2 cellular contexts compared by ENCODE assay signal in the genomic region with DNA sequence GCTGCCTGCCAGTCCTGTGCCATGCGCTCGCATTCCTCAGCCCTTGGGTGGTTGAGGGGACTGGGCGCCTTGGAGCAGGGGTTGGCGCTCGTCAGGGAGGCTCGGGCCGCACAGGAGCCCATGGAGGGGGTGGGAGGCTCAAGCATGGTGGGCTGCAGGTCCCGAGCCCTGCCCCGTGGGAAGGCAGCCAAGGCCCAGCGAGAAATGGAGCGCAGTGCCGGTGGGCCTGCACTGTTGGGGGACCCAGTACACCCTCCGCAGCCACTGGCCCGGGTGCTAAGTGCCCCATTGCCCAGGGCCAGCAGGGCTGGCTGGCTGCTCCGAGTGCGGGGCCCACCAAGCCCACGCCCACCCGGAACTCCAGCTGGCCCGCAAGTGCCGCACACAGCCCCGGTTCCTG.
A peak's percentile ranks its signal among the peaks of the same experiment; 100 is the strongest.
DNase-seq lines count a peak whose midpoint lies in the region; TF ChIP-seq lines count a peak whose summit lies in the region.
"Not testable (repeated sequence)": the region's sequence is repeated elsewhere in the genome, so short reads cannot be mapped to it uniquely, and the experiment has no call there.

No MANE protein-coding gene starts in this region.

- not testable (repeated sequence) for H3K27me3 ChIP-seq in neuronal stem cell (ENCODE audit: control insufficient read depth in 3 of 3, insufficient read depth in 3 of 3, low read depth in 1 of 3, low read length in 3 of 3); spleen (replicated peaks in 1 of 7)

- H2BK15ac ChIP-seq in neuronal stem cell (ENCODE audit: low read length), result not testable (repeated sequence)

- not testable (repeated sequence) for H3K79me1 ChIP-seq in neuronal stem cell (ENCODE audit: low read depth, low read length)

- not testable (repeated sequence) for H3K4me1 ChIP-seq in neuronal stem cell (ENCODE audit: control insufficient read depth in 2 of 2, insufficient read depth in 1 of 2, low read depth in 1 of 2, low read length in 2 of 2); spleen

- not testable (repeated sequence) for TF ChIP-seq POLR2A in spleen (IDR thresholded peaks at IDR 0.05)

- not testable (repeated sequence) for H3K9ac ChIP-seq in neuronal stem cell (ENCODE audit: low read depth, low read length, poor library complexity)

- not testable (repeated sequence) for H2BK5ac ChIP-seq in neuronal stem cell (ENCODE audit: low read length)

- intact Hi-C loops in spleen (cut with DNase I; ENCODE audit: low total_unique reads), result not testable (repeated sequence)

- DNase-seq in neuronal stem cell (ENCODE audit: low spot score), result not testable (repeated sequence)
- peak; percentile 31 for DNase-seq in spleen

- WGBS in neuronal stem cell (ENCODE audit: extremely low coverage in 2 of 2, insufficient read length in 2 of 2, insufficient replicate concordance in 1 of 2), 2 donors, result no CpG with 5 or more reads among the region's 21 CpGs
- WGBS in spleen, 5 donors, result 94 to 97% (median 96%) methylated on average over 11 to 21 of the region's 21 CpGs; no CpG with 5 or more reads in 1 of the 5 donors

- H3K4me2 ChIP-seq in neuronal stem cell (ENCODE audit: insufficient read depth, low read length, poor library complexity, severe bottlenecking), result not testable (repeated sequence)

- not testable (repeated sequence) for H2AK5ac ChIP-seq in neuronal stem cell (ENCODE audit: low read depth, low read length)

- not testable (repeated sequence) for H3K9me3 ChIP-seq in neuronal stem cell (replicated peaks in 1 of 2; ENCODE audit: control insufficient read depth in 2 of 2, insufficient read depth in 1 of 2, low read depth in 1 of 2, low read length in 2 of 2); spleen

- H3K14ac ChIP-seq in neuronal stem cell (ENCODE audit: low read length), result not testable (repeated sequence)

- TF ChIP-seq CTCF in spleen (IDR thresholded peaks at IDR 0.05 in 8 of 11, conservative IDR thresholded peaks at IDR 0.05 in 3 of 11), result not testable (repeated sequence)

- not testable (repeated sequence) for H2BK12ac ChIP-seq in neuronal stem cell (ENCODE audit: low read length)

- not testable (repeated sequence) for H4K8ac ChIP-seq in neuronal stem cell (ENCODE audit: low read depth, low read length)

- not testable (repeated sequence) for H3K23ac ChIP-seq in neuronal stem cell (ENCODE audit: low read depth, low read length, poor library complexity)

- H3K4ac ChIP-seq in neuronal stem cell (ENCODE audit: low read length), result not testable (repeated sequence)

- H2AFZ ChIP-seq in neuronal stem cell (ENCODE audit: low read length), result not testable (repeated sequence)

- H3K27ac ChIP-seq in neuronal stem cell (replicated peaks; ENCODE audit: low read length); spleen: not testable (repeated sequence)

- not testable (repeated sequence) for H2BK120ac ChIP-seq in neuronal stem cell (ENCODE audit: low read depth, low read length)

- not testable (repeated sequence) for H3K4me3 ChIP-seq in neuronal stem cell (ENCODE audit: low read length in 2 of 2); spleen

- H4K91ac ChIP-seq in neuronal stem cell (ENCODE audit: low read depth, low read length, poor library complexity), result not testable (repeated sequence)

- peak overlapping the region; percentile 38 for H3K18ac ChIP-seq in neuronal stem cell (ENCODE audit: low read length)

- not testable (repeated sequence) for H3K36me3 ChIP-seq in neuronal stem cell (replicated peaks in 1 of 2; ENCODE audit: control insufficient read depth in 2 of 2, insufficient read depth in 2 of 2, low read length in 2 of 2); spleen
